In genomic region chr1:93716163-93716562, GRCh38 we compare ENCODE assay signal across 22 cellular contexts. TPM values are rescaled to one million over a fixed set of nuclear protein-coding genes. Genes with fewer than 3 reads are reported as not detected.
DNase-seq lines count a peak whose midpoint lies in the region; ATAC-seq, FAIRE-seq and TF ChIP-seq lines count a peak whose summit lies in the region.
"Had no signal": no experiment of that assay in that cellular context is flagged by ENCODE, and none has a peak within 500 bp of the region (broad histone marks: within the 10 kb centered on the region; RNA-seq: fewer than 3 reads in every experiment).

No MANE protein-coding gene starts in this region.

- TF ChIP-seq CTCF in DOHH2 (IDR thresholded peaks at IDR 0.05; ENCODE audit: low read depth, low read length, poor library complexity, severe bottlenecking) (no peak), KMS-11 (conservative IDR thresholded peaks at IDR 0.05; ENCODE audit: low read depth, low read length) (no peak), HepG2 (CRISPR knock-in tag; IDR thresholded peaks at IDR 0.05) (no peak)

- POLR2A ChIA-PET in HepG2 (lab: Yijun Ruan, JAX): no interaction called here

- DNase-seq in mesendoderm (peak; percentile 61), NCI-H345 treated with DMSO at 0.1 percent for 48 hours (lab: John Stamatoyannopoulos, UW; ENCODE audit: unreplicated experiment) (no peak), HepG2 (ENCODE audit: low spot score) (no peak)
- DNase-seq: activated CD4-positive, alpha-beta T cell treated with anti-CD3 and anti-CD28 coated beads for 1 hour; body of pancreas; CD8-positive, alpha-beta T cell; effector CD8-positive, alpha-beta T cell; esophagus squamous epithelium; GDM1; Kasumi-1; kidney; lower lobe of right lung; PC-3; T-cell had no signal

- H3K4me2 ChIP-seq in DOHH2 (ENCODE audit: low read length) (peak overlapping the region; percentile 72), KMS-11 (peak overlapping the region; percentile 59; the same call in 1 of the 2 replicates), mesendoderm (ENCODE audit: low read length) (no peak overlapping the region), HepG2 (ENCODE audit: low read depth, low read length) (no peak overlapping the region)

- peaks cover 35% of the 10 kb centered on the region for H3F3A ChIP-seq in DOHH2 (ENCODE audit: control insufficient read depth, insufficient read depth)

- no peak overlapping the region for H3K56ac ChIP-seq in mesendoderm (ENCODE audit: low read length)

- TF ChIP-seq EP300 in HepG2 (IDR thresholded peaks at IDR 0.05; ENCODE audit: low read depth in 2 of 2, low read length in 2 of 2) (no peak), HepG2 (CRISPR knock-in tag; IDR thresholded peaks at IDR 0.05; ENCODE audit: borderline replicate concordance) (no peak)

- H3K9me2 ChIP-seq in DOHH2 (replicated peaks; ENCODE audit: control insufficient read depth, low read length): no peaks in the 10 kb centered on the region

- intact Hi-C loops in HepG2 (cut with micrococcal nuclease; ENCODE audit: unreplicated experiment): no loop called here

- H3K27ac ChIP-seq in DOHH2 (ENCODE audit: low read depth, low read length): peak overlapping the region; percentile 99
- peak overlapping the region; percentile 80 for H3K27ac ChIP-seq in KMS-11
- no peak overlapping the region for H3K27ac ChIP-seq in mesendoderm (ENCODE audit: low read depth, low read length)
- no peak overlapping the region for H3K27ac ChIP-seq in HepG2 (ENCODE audit: extremely low read length, insufficient read depth, low read length)
- H3K27ac ChIP-seq: body of pancreas, esophagus squamous epithelium, lower lobe of right lung, vagina had no signal

- H3K4me1 ChIP-seq in DOHH2 (ENCODE audit: control insufficient read depth, low read length) (peaks cover 86% of the 10 kb centered on the region), KMS-11 (ENCODE audit: low read depth, poor library complexity, severe bottlenecking) (peaks cover 59% of the 10 kb centered on the region), mesendoderm (ENCODE audit: control insufficient read depth, low read depth, low read length) (peaks cover 28% of the 10 kb centered on the region), HepG2 (ENCODE audit: insufficient read depth, low read length) (peaks cover 16% of the 10 kb centered on the region)
- H3K4me1 ChIP-seq: body of pancreas, vagina had no signal

- no peak overlapping the region for H2AK5ac ChIP-seq in mesendoderm (ENCODE audit: low read length)

- CTCF ChIA-PET in HepG2 (lab: Yijun Ruan, JAX; ENCODE audit: low intra/inter-chr PET ratio, low total read pairs): no interaction called here

- H2AFZ ChIP-seq in KMS-11 (ENCODE audit: low read depth): peak overlapping the region; percentile 21; the same call in 1 of the 2 replicates
- no peak overlapping the region for H2AFZ ChIP-seq in HepG2 (ENCODE audit: low read length)

- H3K9me3 ChIP-seq in DOHH2 (ENCODE audit: control insufficient read depth, insufficient read depth, low read length) (no peaks in the 10 kb centered on the region), HepG2 (ENCODE audit: low read length) (no peaks in the 10 kb centered on the region)
- H3K9me3 ChIP-seq: body of pancreas, vagina had no signal

- H4K8ac ChIP-seq in mesendoderm (ENCODE audit: low read depth, low read length): no peak overlapping the region

- no peak overlapping the region for H2BK15ac ChIP-seq in mesendoderm (replicated peaks; ENCODE audit: low read depth)

- H3K4me3 ChIP-seq in DOHH2 (ENCODE audit: low read length) (peak overlapping the region; percentile 60), KMS-11 (IDR thresholded peaks at IDR 0.05; ENCODE audit: insufficient read depth, low read depth, low read length) (no peak overlapping the region), mesendoderm (ENCODE audit: low read length) (no peak overlapping the region), HepG2 (replicated peaks in 1 of 3; ENCODE audit: insufficient read depth in 1 of 3, low read depth in 2 of 3, low read length in 3 of 3) (no peak overlapping the region)
- H3K4me3 ChIP-seq: body of pancreas, esophagus squamous epithelium, gastroesophageal sphincter, lower lobe of right lung, vagina had no signal

- no peak overlapping the region for H2BK120ac ChIP-seq in mesendoderm (ENCODE audit: low read depth, low read length)

- peak overlapping the region; percentile 37 for H3K4ac ChIP-seq in mesendoderm (ENCODE audit: low read depth, low read length)

- ATAC-seq in GM18867 (IDR thresholded peaks at IDR 0.05; ENCODE audit: unreplicated experiment) (peak; percentile 39), HG03045 (IDR thresholded peaks at IDR 0.05; ENCODE audit: unreplicated experiment) (no peak), HepG2 (no peak)
- ATAC-seq: body of pancreas; CD8-positive, alpha-beta T cell; gastroesophageal sphincter; lower lobe of right lung; PC-3 had no signal

- no peaks in the 10 kb centered on the region for H3K36me3 ChIP-seq in DOHH2 (ENCODE audit: control insufficient read depth, low read length)
- no peaks in the 10 kb centered on the region for H3K36me3 ChIP-seq in KMS-11 (ENCODE audit: insufficient read depth)
- H3K36me3 ChIP-seq in mesendoderm (ENCODE audit: control insufficient read depth, insufficient read depth, low read length): no peaks in the 10 kb centered on the region
- no peaks in the 10 kb centered on the region for H3K36me3 ChIP-seq in HepG2 (replicated peaks in 1 of 2; ENCODE audit: control insufficient read depth in 1 of 2, insufficient read depth in 2 of 2, low read length in 2 of 2)
- H3K36me3 ChIP-seq: esophagus squamous epithelium, gastroesophageal sphincter, lower lobe of right lung, vagina had no signal

- no peaks in the 10 kb centered on the region for H3K79me1 ChIP-seq in mesendoderm (ENCODE audit: low read length)

- no peak overlapping the region for H4K5ac ChIP-seq in mesendoderm (ENCODE audit: low read length)

- no peak for TF ChIP-seq POLR2A in HepG2 (IDR thresholded peaks at IDR 0.05; ENCODE audit: insufficient read depth in 1 of 2, low read depth in 2 of 2, low read length in 2 of 2)

- TF ChIP-seq RAD21 in HepG2 (CRISPR knock-in tag; IDR thresholded peaks at IDR 0.05): no peak

- no peak overlapping the region for H2BK5ac ChIP-seq in mesendoderm (ENCODE audit: low read length)

- no CpG with 5 or more reads among the region's 1 CpG for whole genome bisulfite sequencing in mesendoderm (ENCODE audit: extremely low coverage, insufficient coverage, low lambda C conversion rate)
- 86% methylated on average over 1 of the region's 1 CpG for WGBS in HepG2 (ENCODE audit: low lambda C conversion rate)

- no peaks in the 10 kb centered on the region for H3K27me3 ChIP-seq in DOHH2 (ENCODE audit: control insufficient read depth, low read length)
- H3K27me3 ChIP-seq in KMS-11 (ENCODE audit: insufficient read depth, low read depth): no peaks in the 10 kb centered on the region
- no peaks in the 10 kb centered on the region for H3K27me3 ChIP-seq in mesendoderm (ENCODE audit: insufficient read depth, low read length, poor library complexity)
- peaks cover 0 to 6% of the 10 kb centered on the region in 2 experiments; a peak in 1 of 5 replicates for H3K27me3 ChIP-seq in HepG2 (ENCODE audit: control insufficient read depth in 1 of 2, insufficient read depth in 2 of 2, low read length in 2 of 2)
- H3K27me3 ChIP-seq: body of pancreas, esophagus squamous epithelium, gastroesophageal sphincter, vagina had no signal

- H4K20me1 ChIP-seq in DOHH2 (ENCODE audit: control insufficient read depth, insufficient read depth, low read depth, low read length): no peaks in the 10 kb centered on the region
- no peaks in the 10 kb centered on the region for H4K20me1 ChIP-seq in KMS-11 (ENCODE audit: insufficient read depth)
- no peaks in the 10 kb centered on the region for H4K20me1 ChIP-seq in HepG2 (ENCODE audit: insufficient read depth, low read length)

- no TSS peak for BruUV-seq in HepG2 (replicated peaks; lab: Mats Ljungman, UMichigan)

- in situ Hi-C loops in HepG2 (cut with HindIII; ENCODE audit: extremely low pct_ligation_motif_present, low pct_unique_long_range_greater_than_20kb): no loop called here

- no peak overlapping the region for H3K23ac ChIP-seq in mesendoderm (ENCODE audit: low read length)

- no peak for FAIRE-seq in HepG2 (lab: Jason Lieb, UNC)
- FAIRE-seq: H54, kidney, TTC549 had no signal

- H3K79me2 ChIP-seq in DOHH2 (ENCODE audit: control insufficient read depth, low read length) (peaks cover 3% of the 10 kb centered on the region; the same call in 1 of the 2 replicates), KMS-11 (ENCODE audit: insufficient read depth, low read depth) (no peaks in the 10 kb centered on the region), mesendoderm (ENCODE audit: control insufficient read depth, insufficient read depth, low read length) (no peaks in the 10 kb centered on the region), HepG2 (ENCODE audit: insufficient read depth, low read length) (no peaks in the 10 kb centered on the region)

- H3K9ac ChIP-seq in KMS-11: peak overlapping the region; percentile 44; the same call in 1 of the 2 replicates
- H3K9ac ChIP-seq in mesendoderm (ENCODE audit: low read length): peak overlapping the region; percentile 8
- no peak overlapping the region for H3K9ac ChIP-seq in HepG2 (ENCODE audit: insufficient read depth, low read depth, low read length)

- no peak overlapping the region for H3K18ac ChIP-seq in mesendoderm (ENCODE audit: low read length)

RNA-seq across cellular contexts. Expression of gene BCAR3, which starts 34.5 kb away (rescaled TPM):
- polyA plus RNA-seq in mesendoderm (2013, experiment 1 of 2): 23.5 TPM
- 23.0 TPM for polyA plus RNA-seq in mesendoderm (2013, experiment 2 of 2)
- 4.8 and 5.5 TPM in 2 replicates for total RNA-seq in HepG2 (2016; rRNA removed; fragmentation: Illumina TruSeq; extraction: Trizol)
- total RNA-seq in HepG2 (2016; cell fraction: cytosol; rRNA removed; fragmentation: Illumina TruSeq; extraction: Trizol; ENCODE audit: low read depth): 2.6 and 3.2 TPM in 2 replicates
- 4.7 and 5.1 TPM in 2 replicates for total RNA-seq in HepG2 (2016; cell fraction: insoluble cytoplasmic fraction; rRNA removed; fragmentation: Illumina TruSeq; extraction: Trizol)
- total RNA-seq in HepG2 (2016; cell fraction: membrane; rRNA removed; fragmentation: Illumina TruSeq; extraction: Trizol): 3.3 and 3.5 TPM in 2 replicates
- total RNA-seq in HepG2 (2016; cell fraction: nucleus; rRNA removed; fragmentation: Illumina TruSeq; extraction: Trizol): 4.6 TPM in 2 replicates
- 3.6 and 5.4 TPM in 2 replicates for polyA plus RNA-seq in HepG2 (2011; rRNA removed)
- 3.1 and 3.4 TPM in 2 replicates for polyA plus RNA-seq in HepG2 (2011; cell fraction: cytosol; rRNA removed)
- 6.8 and 8.6 TPM in 2 replicates for polyA plus RNA-seq in HepG2 (2011; cell fraction: nucleus; rRNA removed)
- 4.7 and 5.8 TPM in 2 replicates for polyA plus RNA-seq in HepG2 (2012)
- polyA plus RNA-seq in HepG2 (2016; cell fraction: cytosol; fragmentation: Illumina TruSeq; extraction: Trizol; ENCODE audit: low read depth): 0.58 and 0.79 TPM in 2 replicates
- polyA plus RNA-seq in HepG2 (2016; cell fraction: insoluble cytoplasmic fraction; fragmentation: Illumina TruSeq; extraction: Trizol; ENCODE audit: low read depth): 4.8 and 6.3 TPM in 2 replicates
- polyA plus RNA-seq in HepG2 (2016; cell fraction: membrane; fragmentation: Illumina TruSeq; extraction: Trizol; ENCODE audit: low read depth): 1.2 and 1.6 TPM in 2 replicates
- 3.7 and 6.7 TPM in 2 replicates for polyA plus RNA-seq in HepG2 (2016; cell fraction: nucleus; fragmentation: Illumina TruSeq; extraction: Trizol; ENCODE audit: insufficient read depth, low read depth)
- polyA minus RNA-seq in HepG2 (2011; rRNA and poly(A)+ RNA removed; ENCODE audit: low replicate concordance): 8.2 and 39.9 TPM in 2 replicates
- 7.6 and 8.4 TPM in 2 replicates for polyA minus RNA-seq in HepG2 (2011; cell fraction: cytosol; rRNA and poly(A)+ RNA removed)
- 10.4 and 10.6 TPM in 2 replicates for polyA minus RNA-seq in HepG2 (2011; cell fraction: nucleus; rRNA and poly(A)+ RNA removed)

Comparison
In these comparisons a context has a peak if more than half of its experiments do, and no peak if none do; other contexts are left out.
1. H3K27ac ChIP-seq: peak in DOHH2 (single experiment) and KMS-11 (single experiment); none in mesendoderm (single experiment) and HepG2 (single experiment).
2. H3K4me2 ChIP-seq: peak in DOHH2 (single experiment) and KMS-11 (single experiment); none in mesendoderm (single experiment) and HepG2 (single experiment).